1 cellular context compared by ENCODE assay signal in the genomic region with DNA sequence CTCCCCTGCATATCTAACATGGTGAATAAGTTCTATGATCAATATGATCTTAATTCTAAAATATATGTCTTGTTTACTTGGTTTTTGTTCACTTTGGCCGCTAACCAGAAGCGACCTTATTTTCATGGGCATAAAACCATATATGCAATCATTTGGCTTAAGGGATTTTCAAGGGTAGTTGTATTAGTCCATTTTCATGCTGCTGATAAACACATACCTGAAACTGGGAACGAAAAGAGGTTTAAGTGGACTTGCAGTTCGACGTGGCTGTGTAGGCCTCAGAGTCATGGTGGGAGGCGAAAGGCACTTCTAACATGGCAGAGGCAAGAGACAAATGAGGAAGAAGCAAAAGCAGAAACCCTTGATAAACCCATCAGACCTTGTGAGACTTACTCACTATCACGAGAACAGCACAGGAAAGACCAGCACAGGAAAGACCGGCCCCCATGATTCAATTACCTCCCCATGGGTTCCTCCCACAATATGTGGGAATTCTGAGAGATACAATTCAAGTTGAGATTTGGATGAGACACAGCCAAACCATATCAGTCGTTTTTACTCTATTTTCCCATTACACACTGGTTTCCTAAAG.
TF ChIP-seq lines count a peak whose summit lies in the region.

No MANE protein-coding gene starts in this region.

TF ChIP-seq in K562, 482 proteins besides CTCF, POLR2A, EP300 and RAD21 (continued from another document and continues in another):
- TF ChIP-seq, protein P1, sequence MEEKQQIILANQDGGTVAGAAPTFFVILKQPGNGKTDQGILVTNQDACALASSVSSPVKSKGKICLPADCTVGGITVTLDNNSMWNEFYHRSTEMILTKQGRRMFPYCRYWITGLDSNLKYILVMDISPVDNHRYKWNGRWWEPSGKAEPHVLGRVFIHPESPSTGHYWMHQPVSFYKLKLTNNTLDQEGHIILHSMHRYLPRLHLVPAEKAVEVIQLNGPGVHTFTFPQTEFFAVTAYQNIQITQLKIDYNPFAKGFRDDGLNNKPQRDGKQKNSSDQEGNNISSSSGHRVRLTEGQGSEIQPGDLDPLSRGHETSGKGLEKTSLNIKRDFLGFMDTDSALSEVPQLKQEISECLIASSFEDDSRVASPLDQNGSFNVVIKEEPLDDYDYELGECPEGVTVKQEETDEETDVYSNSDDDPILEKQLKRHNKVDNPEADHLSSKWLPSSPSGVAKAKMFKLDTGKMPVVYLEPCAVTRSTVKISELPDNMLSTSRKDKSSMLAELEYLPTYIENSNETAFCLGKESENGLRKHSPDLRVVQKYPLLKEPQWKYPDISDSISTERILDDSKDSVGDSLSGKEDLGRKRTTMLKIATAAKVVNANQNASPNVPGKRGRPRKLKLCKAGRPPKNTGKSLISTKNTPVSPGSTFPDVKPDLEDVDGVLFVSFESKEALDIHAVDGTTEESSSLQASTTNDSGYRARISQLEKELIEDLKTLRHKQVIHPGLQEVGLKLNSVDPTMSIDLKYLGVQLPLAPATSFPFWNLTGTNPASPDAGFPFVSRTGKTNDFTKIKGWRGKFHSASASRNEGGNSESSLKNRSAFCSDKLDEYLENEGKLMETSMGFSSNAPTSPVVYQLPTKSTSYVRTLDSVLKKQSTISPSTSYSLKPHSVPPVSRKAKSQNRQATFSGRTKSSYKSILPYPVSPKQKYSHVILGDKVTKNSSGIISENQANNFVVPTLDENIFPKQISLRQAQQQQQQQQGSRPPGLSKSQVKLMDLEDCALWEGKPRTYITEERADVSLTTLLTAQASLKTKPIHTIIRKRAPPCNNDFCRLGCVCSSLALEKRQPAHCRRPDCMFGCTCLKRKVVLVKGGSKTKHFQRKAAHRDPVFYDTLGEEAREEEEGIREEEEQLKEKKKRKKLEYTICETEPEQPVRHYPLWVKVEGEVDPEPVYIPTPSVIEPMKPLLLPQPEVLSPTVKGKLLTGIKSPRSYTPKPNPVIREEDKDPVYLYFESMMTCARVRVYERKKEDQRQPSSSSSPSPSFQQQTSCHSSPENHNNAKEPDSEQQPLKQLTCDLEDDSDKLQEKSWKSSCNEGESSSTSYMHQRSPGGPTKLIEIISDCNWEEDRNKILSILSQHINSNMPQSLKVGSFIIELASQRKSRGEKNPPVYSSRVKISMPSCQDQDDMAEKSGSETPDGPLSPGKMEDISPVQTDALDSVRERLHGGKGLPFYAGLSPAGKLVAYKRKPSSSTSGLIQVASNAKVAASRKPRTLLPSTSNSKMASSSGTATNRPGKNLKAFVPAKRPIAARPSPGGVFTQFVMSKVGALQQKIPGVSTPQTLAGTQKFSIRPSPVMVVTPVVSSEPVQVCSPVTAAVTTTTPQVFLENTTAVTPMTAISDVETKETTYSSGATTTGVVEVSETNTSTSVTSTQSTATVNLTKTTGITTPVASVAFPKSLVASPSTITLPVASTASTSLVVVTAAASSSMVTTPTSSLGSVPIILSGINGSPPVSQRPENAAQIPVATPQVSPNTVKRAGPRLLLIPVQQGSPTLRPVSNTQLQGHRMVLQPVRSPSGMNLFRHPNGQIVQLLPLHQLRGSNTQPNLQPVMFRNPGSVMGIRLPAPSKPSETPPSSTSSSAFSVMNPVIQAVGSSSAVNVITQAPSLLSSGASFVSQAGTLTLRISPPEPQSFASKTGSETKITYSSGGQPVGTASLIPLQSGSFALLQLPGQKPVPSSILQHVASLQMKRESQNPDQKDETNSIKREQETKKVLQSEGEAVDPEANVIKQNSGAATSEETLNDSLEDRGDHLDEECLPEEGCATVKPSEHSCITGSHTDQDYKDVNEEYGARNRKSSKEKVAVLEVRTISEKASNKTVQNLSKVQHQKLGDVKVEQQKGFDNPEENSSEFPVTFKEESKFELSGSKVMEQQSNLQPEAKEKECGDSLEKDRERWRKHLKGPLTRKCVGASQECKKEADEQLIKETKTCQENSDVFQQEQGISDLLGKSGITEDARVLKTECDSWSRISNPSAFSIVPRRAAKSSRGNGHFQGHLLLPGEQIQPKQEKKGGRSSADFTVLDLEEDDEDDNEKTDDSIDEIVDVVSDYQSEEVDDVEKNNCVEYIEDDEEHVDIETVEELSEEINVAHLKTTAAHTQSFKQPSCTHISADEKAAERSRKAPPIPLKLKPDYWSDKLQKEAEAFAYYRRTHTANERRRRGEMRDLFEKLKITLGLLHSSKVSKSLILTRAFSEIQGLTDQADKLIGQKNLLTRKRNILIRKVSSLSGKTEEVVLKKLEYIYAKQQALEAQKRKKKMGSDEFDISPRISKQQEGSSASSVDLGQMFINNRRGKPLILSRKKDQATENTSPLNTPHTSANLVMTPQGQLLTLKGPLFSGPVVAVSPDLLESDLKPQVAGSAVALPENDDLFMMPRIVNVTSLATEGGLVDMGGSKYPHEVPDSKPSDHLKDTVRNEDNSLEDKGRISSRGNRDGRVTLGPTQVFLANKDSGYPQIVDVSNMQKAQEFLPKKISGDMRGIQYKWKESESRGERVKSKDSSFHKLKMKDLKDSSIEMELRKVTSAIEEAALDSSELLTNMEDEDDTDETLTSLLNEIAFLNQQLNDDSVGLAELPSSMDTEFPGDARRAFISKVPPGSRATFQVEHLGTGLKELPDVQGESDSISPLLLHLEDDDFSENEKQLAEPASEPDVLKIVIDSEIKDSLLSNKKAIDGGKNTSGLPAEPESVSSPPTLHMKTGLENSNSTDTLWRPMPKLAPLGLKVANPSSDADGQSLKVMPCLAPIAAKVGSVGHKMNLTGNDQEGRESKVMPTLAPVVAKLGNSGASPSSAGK (IDR thresholded peaks at IDR 0.05): 0 out of 2 replicates have a peak, but pooled peaks have one; percentile 10
- TF ChIP-seq FOSL1 (tag; conservative IDR thresholded peaks at IDR 0.05) (peak; percentile 44; the same call in 1 of the 2 replicates), ARID2 (IDR thresholded peaks at IDR 0.05) (no peak), PML (IDR thresholded peaks at IDR 0.05; ENCODE audit: low read length) (no peak), SRF (CRISPR knock-in tag; IDR thresholded peaks at IDR 0.05) (no peak), U2AF2 (optimal IDR thresholded peaks at IDR 0.05; ENCODE audit: low read depth, low read length) (no peak), HEY1 (CRISPR knock-in tag; IDR thresholded peaks at IDR 0.05; ENCODE audit: borderline replicate concordance) (no peak), EZH2 (IDR thresholded peaks at IDR 0.05; ENCODE audit: borderline replicate concordance, low read depth, low read length) (no peak), KAT2B (IDR thresholded peaks at IDR 0.05; ENCODE audit: low read depth, low read length) (no peak), RB1 (IDR thresholded peaks at IDR 0.05; ENCODE audit: low read depth) (no peak), SMARCA5 (IDR thresholded peaks at IDR 0.05) (no peak), ZNF589 (CRISPR knock-in tag; IDR thresholded peaks at IDR 0.05; ENCODE audit: low read depth) (peak; percentile 50; the same call in 1 of the 2 replicates), ESRRA (IDR thresholded peaks at IDR 0.05; ENCODE audit: borderline replicate concordance, low read depth) (no peak), ZNF766 (CRISPR knock-in tag; conservative IDR thresholded peaks at IDR 0.05) (peak; percentile 99), ZBED1 (IDR thresholded peaks at IDR 0.05) (no peak), ZNF175 (CRISPR knock-in tag; IDR thresholded peaks at IDR 0.05; ENCODE audit: low read depth) (0 out of 2 replicates have a peak, but pooled peaks have one; percentile 28), HOXB6 (CRISPR knock-in tag; IDR thresholded peaks at IDR 0.05; ENCODE audit: borderline replicate concordance) (no peak), LEF1 (IDR thresholded peaks at IDR 0.05) (no peak), ZNF184 (CRISPR knock-in tag; IDR thresholded peaks at IDR 0.05) (no peak)
- TF ChIP-seq, protein P2, sequence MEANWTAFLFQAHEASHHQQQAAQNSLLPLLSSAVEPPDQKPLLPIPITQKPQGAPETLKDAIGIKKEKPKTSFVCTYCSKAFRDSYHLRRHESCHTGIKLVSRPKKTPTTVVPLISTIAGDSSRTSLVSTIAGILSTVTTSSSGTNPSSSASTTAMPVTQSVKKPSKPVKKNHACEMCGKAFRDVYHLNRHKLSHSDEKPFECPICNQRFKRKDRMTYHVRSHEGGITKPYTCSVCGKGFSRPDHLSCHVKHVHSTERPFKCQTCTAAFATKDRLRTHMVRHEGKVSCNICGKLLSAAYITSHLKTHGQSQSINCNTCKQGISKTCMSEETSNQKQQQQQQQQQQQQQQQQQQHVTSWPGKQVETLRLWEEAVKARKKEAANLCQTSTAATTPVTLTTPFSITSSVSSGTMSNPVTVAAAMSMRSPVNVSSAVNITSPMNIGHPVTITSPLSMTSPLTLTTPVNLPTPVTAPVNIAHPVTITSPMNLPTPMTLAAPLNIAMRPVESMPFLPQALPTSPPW (CRISPR knock-in tag; IDR thresholded peaks at IDR 0.05): peak; percentile 31; the same call in 1 of the 2 replicates
- TF ChIP-seq, protein P3, sequence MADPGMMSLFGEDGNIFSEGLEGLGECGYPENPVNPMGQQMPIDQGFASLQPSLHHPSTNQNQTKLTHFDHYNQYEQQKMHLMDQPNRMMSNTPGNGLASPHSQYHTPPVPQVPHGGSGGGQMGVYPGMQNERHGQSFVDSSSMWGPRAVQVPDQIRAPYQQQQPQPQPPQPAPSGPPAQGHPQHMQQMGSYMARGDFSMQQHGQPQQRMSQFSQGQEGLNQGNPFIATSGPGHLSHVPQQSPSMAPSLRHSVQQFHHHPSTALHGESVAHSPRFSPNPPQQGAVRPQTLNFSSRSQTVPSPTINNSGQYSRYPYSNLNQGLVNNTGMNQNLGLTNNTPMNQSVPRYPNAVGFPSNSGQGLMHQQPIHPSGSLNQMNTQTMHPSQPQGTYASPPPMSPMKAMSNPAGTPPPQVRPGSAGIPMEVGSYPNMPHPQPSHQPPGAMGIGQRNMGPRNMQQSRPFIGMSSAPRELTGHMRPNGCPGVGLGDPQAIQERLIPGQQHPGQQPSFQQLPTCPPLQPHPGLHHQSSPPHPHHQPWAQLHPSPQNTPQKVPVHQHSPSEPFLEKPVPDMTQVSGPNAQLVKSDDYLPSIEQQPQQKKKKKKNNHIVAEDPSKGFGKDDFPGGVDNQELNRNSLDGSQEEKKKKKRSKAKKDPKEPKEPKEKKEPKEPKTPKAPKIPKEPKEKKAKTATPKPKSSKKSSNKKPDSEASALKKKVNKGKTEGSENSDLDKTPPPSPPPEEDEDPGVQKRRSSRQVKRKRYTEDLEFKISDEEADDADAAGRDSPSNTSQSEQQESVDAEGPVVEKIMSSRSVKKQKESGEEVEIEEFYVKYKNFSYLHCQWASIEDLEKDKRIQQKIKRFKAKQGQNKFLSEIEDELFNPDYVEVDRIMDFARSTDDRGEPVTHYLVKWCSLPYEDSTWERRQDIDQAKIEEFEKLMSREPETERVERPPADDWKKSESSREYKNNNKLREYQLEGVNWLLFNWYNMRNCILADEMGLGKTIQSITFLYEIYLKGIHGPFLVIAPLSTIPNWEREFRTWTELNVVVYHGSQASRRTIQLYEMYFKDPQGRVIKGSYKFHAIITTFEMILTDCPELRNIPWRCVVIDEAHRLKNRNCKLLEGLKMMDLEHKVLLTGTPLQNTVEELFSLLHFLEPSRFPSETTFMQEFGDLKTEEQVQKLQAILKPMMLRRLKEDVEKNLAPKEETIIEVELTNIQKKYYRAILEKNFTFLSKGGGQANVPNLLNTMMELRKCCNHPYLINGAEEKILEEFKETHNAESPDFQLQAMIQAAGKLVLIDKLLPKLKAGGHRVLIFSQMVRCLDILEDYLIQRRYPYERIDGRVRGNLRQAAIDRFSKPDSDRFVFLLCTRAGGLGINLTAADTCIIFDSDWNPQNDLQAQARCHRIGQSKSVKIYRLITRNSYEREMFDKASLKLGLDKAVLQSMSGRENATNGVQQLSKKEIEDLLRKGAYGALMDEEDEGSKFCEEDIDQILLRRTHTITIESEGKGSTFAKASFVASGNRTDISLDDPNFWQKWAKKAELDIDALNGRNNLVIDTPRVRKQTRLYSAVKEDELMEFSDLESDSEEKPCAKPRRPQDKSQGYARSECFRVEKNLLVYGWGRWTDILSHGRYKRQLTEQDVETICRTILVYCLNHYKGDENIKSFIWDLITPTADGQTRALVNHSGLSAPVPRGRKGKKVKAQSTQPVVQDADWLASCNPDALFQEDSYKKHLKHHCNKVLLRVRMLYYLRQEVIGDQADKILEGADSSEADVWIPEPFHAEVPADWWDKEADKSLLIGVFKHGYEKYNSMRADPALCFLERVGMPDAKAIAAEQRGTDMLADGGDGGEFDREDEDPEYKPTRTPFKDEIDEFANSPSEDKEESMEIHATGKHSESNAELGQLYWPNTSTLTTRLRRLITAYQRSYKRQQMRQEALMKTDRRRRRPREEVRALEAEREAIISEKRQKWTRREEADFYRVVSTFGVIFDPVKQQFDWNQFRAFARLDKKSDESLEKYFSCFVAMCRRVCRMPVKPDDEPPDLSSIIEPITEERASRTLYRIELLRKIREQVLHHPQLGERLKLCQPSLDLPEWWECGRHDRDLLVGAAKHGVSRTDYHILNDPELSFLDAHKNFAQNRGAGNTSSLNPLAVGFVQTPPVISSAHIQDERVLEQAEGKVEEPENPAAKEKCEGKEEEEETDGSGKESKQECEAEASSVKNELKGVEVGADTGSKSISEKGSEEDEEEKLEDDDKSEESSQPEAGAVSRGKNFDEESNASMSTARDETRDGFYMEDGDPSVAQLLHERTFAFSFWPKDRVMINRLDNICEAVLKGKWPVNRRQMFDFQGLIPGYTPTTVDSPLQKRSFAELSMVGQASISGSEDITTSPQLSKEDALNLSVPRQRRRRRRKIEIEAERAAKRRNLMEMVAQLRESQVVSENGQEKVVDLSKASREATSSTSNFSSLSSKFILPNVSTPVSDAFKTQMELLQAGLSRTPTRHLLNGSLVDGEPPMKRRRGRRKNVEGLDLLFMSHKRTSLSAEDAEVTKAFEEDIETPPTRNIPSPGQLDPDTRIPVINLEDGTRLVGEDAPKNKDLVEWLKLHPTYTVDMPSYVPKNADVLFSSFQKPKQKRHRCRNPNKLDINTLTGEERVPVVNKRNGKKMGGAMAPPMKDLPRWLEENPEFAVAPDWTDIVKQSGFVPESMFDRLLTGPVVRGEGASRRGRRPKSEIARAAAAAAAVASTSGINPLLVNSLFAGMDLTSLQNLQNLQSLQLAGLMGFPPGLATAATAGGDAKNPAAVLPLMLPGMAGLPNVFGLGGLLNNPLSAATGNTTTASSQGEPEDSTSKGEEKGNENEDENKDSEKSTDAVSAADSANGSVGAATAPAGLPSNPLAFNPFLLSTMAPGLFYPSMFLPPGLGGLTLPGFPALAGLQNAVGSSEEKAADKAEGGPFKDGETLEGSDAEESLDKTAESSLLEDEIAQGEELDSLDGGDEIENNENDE (IDR thresholded peaks at IDR 0.05; ENCODE audit: low read depth, low read length): no peak
- TF ChIP-seq, protein P4, sequence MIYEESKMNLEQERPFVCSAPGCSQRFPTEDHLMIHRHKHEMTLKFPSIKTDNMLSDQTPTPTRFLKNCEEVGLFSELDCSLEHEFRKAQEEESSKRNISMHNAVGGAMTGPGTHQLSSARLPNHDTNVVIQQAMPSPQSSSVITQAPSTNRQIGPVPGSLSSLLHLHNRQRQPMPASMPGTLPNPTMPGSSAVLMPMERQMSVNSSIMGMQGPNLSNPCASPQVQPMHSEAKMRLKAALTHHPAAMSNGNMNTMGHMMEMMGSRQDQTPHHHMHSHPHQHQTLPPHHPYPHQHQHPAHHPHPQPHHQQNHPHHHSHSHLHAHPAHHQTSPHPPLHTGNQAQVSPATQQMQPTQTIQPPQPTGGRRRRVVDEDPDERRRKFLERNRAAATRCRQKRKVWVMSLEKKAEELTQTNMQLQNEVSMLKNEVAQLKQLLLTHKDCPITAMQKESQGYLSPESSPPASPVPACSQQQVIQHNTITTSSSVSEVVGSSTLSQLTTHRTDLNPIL (CRISPR knock-in tag; IDR thresholded peaks at IDR 0.05): no peak
- TF ChIP-seq, protein P5, sequence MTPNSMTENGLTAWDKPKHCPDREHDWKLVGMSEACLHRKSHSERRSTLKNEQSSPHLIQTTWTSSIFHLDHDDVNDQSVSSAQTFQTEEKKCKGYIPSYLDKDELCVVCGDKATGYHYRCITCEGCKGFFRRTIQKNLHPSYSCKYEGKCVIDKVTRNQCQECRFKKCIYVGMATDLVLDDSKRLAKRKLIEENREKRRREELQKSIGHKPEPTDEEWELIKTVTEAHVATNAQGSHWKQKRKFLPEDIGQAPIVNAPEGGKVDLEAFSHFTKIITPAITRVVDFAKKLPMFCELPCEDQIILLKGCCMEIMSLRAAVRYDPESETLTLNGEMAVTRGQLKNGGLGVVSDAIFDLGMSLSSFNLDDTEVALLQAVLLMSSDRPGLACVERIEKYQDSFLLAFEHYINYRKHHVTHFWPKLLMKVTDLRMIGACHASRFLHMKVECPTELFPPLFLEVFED (CRISPR knock-in tag; conservative IDR thresholded peaks at IDR 0.05): no peak
